ENCODE assay signal across 1 cellular context in genomic region chr10:113709221-113709838, GRCh38.
TF ChIP-seq lines count a peak whose summit lies in the region.

No MANE protein-coding gene starts in this region.

TF ChIP-seq in A549, 52 proteins besides CTCF, POLR2A, EP300 and RAD21 (continued from another document):
- TF ChIP-seq CHD2 (IDR thresholded peaks at IDR 0.05; ENCODE audit: low read length, partially characterized antibody), result no peak
- no peak for TF ChIP-seq ZSCAN20 (CRISPR knock-in tag; IDR thresholded peaks at IDR 0.05)
- no peak for TF ChIP-seq USF2 (IDR thresholded peaks at IDR 0.05)
